2 cellular contexts compared by ENCODE assay signal in the genomic region with DNA sequence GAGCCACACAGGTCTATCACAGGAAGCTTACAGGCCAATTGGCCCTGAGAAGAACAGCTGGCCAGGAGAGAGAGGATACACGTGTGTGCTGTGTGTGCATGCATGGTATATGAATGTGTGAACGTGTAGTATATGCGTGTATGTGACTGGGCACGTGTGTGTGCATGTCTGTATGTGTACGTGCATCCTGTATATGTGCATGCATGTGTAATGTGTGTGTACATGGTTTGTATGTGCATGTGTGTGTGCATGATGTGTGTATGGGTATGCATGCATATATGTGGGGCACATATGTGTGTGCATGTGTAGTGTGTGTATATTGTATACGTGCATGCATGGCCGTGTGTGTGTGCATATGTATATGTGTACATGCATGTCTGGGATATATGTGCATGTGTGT.
TF ChIP-seq lines count a peak whose summit lies in the region.

No MANE protein-coding gene starts in this region.

TF ChIP-seq in HepG2, 621 proteins besides CTCF, POLR2A, EP300 and RAD21:
- TF ChIP-seq HNRNPH1 (optimal IDR thresholded peaks at IDR 0.05; ENCODE audit: low read depth, low read length) = no peak
- TF ChIP-seq ETV6 (CRISPR knock-in tag; conservative IDR thresholded peaks at IDR 0.05) = no peak
- TF ChIP-seq, protein P1, sequence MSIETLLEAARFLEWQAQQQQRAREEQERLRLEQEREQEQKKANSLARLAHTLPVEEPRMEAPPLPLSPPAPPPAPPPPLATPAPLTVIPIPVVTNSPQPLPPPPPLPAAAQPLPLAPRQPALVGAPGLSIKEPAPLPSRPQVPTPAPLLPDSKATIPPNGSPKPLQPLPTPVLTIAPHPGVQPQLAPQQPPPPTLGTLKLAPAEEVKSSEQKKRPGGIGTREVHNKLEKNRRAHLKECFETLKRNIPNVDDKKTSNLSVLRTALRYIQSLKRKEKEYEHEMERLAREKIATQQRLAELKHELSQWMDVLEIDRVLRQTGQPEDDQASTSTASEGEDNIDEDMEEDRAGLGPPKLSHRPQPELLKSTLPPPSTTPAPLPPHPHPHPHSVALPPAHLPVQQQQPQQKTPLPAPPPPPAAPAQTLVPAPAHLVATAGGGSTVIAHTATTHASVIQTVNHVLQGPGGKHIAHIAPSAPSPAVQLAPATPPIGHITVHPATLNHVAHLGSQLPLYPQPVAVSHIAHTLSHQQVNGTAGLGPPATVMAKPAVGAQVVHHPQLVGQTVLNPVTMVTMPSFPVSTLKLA (IDR thresholded peaks at IDR 0.05) = peak; percentile 84
- TF ChIP-seq U2AF1 (optimal IDR thresholded peaks at IDR 0.05; ENCODE audit: low read depth, low read length) = no peak

TF ChIP-seq in GM12878, 131 proteins besides CTCF, POLR2A, EP300 and RAD21:
- TF ChIP-seq, protein P2, sequence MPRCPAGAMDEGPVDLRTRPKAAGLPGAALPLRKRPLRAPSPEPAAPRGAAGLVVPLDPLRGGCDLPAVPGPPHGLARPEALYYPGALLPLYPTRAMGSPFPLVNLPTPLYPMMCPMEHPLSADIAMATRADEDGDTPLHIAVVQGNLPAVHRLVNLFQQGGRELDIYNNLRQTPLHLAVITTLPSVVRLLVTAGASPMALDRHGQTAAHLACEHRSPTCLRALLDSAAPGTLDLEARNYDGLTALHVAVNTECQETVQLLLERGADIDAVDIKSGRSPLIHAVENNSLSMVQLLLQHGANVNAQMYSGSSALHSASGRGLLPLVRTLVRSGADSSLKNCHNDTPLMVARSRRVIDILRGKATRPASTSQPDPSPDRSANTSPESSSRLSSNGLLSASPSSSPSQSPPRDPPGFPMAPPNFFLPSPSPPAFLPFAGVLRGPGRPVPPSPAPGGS (IDR thresholded peaks at IDR 0.05; ENCODE audit: borderline replicate concordance, insufficient read depth, low read depth, low read length, poor library complexity, severe bottlenecking) = peak; percentile 64
- TF ChIP-seq SUPT20H (IDR thresholded peaks at IDR 0.05; ENCODE audit: borderline replicate concordance, control insufficient read depth, low read depth, low read length) (no peak), CHD2 (IDR thresholded peaks at IDR 0.05; ENCODE audit: borderline replicate concordance, low read depth, low read length) (no peak), ZNF207 (IDR thresholded peaks at IDR 0.05; ENCODE audit: borderline replicate concordance) (no peak)
- TF ChIP-seq, protein P3, sequence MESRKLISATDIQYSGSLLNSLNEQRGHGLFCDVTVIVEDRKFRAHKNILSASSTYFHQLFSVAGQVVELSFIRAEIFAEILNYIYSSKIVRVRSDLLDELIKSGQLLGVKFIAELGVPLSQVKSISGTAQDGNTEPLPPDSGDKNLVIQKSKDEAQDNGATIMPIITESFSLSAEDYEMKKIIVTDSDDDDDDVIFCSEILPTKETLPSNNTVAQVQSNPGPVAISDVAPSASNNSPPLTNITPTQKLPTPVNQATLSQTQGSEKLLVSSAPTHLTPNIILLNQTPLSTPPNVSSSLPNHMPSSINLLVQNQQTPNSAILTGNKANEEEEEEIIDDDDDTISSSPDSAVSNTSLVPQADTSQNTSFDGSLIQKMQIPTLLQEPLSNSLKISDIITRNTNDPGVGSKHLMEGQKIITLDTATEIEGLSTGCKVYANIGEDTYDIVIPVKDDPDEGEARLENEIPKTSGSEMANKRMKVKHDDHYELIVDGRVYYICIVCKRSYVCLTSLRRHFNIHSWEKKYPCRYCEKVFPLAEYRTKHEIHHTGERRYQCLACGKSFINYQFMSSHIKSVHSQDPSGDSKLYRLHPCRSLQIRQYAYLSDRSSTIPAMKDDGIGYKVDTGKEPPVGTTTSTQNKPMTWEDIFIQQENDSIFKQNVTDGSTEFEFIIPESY (IDR thresholded peaks at IDR 0.05) = no peak
- TF ChIP-seq, protein P4, sequence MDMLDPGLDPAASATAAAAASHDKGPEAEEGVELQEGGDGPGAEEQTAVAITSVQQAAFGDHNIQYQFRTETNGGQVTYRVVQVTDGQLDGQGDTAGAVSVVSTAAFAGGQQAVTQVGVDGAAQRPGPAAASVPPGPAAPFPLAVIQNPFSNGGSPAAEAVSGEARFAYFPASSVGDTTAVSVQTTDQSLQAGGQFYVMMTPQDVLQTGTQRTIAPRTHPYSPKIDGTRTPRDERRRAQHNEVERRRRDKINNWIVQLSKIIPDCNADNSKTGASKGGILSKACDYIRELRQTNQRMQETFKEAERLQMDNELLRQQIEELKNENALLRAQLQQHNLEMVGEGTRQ (IDR thresholded peaks at IDR 0.05; ENCODE audit: borderline replicate concordance, low read depth, low read length) = no peak
